In genomic region chr2:221635949-221636348, GRCh38 we compare ENCODE assay signal across 12 cellular contexts.
DNase-seq lines count a peak whose midpoint lies in the region; ATAC-seq and TF ChIP-seq lines count a peak whose summit lies in the region.
"Had no signal": no experiment of that assay in that cellular context is flagged by ENCODE, and none has a peak within 500 bp of the region (broad histone marks: within the 10 kb centered on the region; RNA-seq: fewer than 3 reads in every experiment).

No MANE protein-coding gene starts in this region.

- no peak overlapping the region for H3K4me2 ChIP-seq in PC-3 (ENCODE audit: low read length)

- no peak for TF ChIP-seq POLR2A in heart left ventricle (IDR thresholded peaks at IDR 0.05)

- H4K20me1 ChIP-seq in PC-3 (ENCODE audit: low read length), result no peaks in the 10 kb centered on the region

- H3K9me3 ChIP-seq in PC-3 (ENCODE audit: low read length) (no peaks in the 10 kb centered on the region), heart left ventricle (no peaks in the 10 kb centered on the region)

- DNase-seq in ACHN (peak; percentile 72), H4 (ENCODE audit: low spot score) (peak; percentile 39), PC-3 (peak; percentile 48), kidney glomerular epithelial cell (lab: John Stamatoyannopoulos, UW) (peak; percentile 12), heart left ventricle (no peak), 8988T (no peak), activated gamma-delta T cell (lab: John Stamatoyannopoulos, UW) (no peak)
- DNase-seq: activated CD4-positive, CD25-positive, alpha-beta regulatory T cell treated with anti-CD3 and anti-CD28 coated beads, Interleukin-2, amount 50 U/mL, for 72 hours; CD4-positive, CD25-positive, alpha-beta regulatory T cell; NCI-H1694 had no signal

- H2AFZ ChIP-seq in PC-3 (ENCODE audit: low read length), result no peak overlapping the region

- H3F3A ChIP-seq in PC-3 (ENCODE audit: low read length, unreplicated experiment), result no peaks in the 10 kb centered on the region

- POLR2A ChIA-PET in PC-3 (lab: Charles Lee; ENCODE audit: unreplicated experiment), result no interaction called here

- CTCF ChIA-PET in PC-3 (lab: Charles Lee), result no interaction called here

- ATAC-seq in PC-3 (peak; percentile 45; the same call in 1 of the 2 replicates), heart left ventricle (no peak), HG02759 (IDR thresholded peaks at IDR 0.05; ENCODE audit: unreplicated experiment) (no peak)
- ATAC-seq: natural killer cell treated with Interleukin-12 subunit alpha and Interleukin-12 subunit beta and Interleukin-15 and Interleukin-18, amount 100 ng/mL, for 72 hours had no signal

- no peak overlapping the region for H3K9ac ChIP-seq in PC-3 (ENCODE audit: low read length)

- in situ Hi-C loops in ACHN (cut with HindIII; ENCODE audit: low pct_ligation_motif_present, low pct_unique_long_range_greater_than_20kb, low sequenced_read_pairs), result no loop called here

- no peaks in the 10 kb centered on the region for H3K4me1 ChIP-seq in PC-3 (ENCODE audit: insufficient read depth, low read length)
- H3K4me1 ChIP-seq in heart left ventricle, result no peaks in the 10 kb centered on the region

- H3K79me2 ChIP-seq in PC-3 (ENCODE audit: low read length), result no peaks in the 10 kb centered on the region

- TF ChIP-seq CTCF in PC-3 (conservative IDR thresholded peaks at IDR 0.05; ENCODE audit: low read depth, low read length), result peak; percentile 46
- no peak for TF ChIP-seq CTCF in heart left ventricle (IDR thresholded peaks at IDR 0.05)

- no peaks in the 10 kb centered on the region for H3K27me3 ChIP-seq in PC-3 (ENCODE audit: low read length)
- no peaks in the 10 kb centered on the region for H3K27me3 ChIP-seq in heart left ventricle

- intact Hi-C loops in PC-3 (cut with micrococcal nuclease), result no loop called here
- intact Hi-C loops in heart left ventricle (cut with DNase I), result no loop called here

- no TSS peak for BruUV-seq in PC-3 (replicated peaks; lab: Mats Ljungman, UMichigan)

- H3K27ac ChIP-seq in PC-3 (ENCODE audit: low read length) (no peak overlapping the region), heart left ventricle (no peak overlapping the region)

- H3K36me3 ChIP-seq in PC-3 (ENCODE audit: low read depth, low read length), result no peaks in the 10 kb centered on the region
- no peaks in the 10 kb centered on the region for H3K36me3 ChIP-seq in heart left ventricle

- no peaks in the 10 kb centered on the region for H3K9me2 ChIP-seq in PC-3 (replicated peaks; ENCODE audit: low read length)

- H3K4me3 ChIP-seq in PC-3 (ENCODE audit: low read length), result no peak overlapping the region
- H3K4me3 ChIP-seq in heart left ventricle, result no peak overlapping the region

Comparison
In these comparisons a context has a peak if more than half of its experiments do, and no peak if none do; other contexts are left out.
1. DNase-seq: peak in ACHN (single experiment), H4 (single experiment), PC-3 (single experiment) and kidney glomerular epithelial cell (single experiment); none in heart left ventricle (0 of 5), 8988T (single experiment) and activated gamma-delta T cell (single experiment).